20 cellular contexts compared by ENCODE assay signal in the genomic region with DNA sequence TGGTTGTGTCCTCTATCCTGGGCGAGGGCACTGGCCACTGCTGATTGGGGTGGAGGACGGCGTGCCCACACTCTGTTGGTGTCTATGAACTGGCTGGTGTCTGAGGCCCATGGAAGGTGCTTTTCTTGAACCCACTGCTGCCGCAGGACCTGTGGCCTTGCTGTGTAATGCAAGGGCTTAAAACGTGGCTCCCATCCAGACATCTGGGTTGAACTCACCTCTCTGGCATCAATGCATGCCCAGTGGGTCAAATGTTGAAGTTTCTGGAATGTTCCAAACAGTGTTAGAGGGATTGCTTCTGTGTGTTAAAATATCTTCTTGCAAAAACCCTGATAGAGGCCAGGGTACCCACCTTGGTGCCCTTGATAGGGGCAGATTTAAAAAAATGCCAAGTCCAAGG. TPM values are rescaled to one million over a fixed set of nuclear protein-coding genes. Genes with fewer than 3 reads are reported as not detected.
DNase-seq lines count a peak whose midpoint lies in the region; ATAC-seq and TF ChIP-seq lines count a peak whose summit lies in the region.
"Had no signal": no experiment of that assay in that cellular context is flagged by ENCODE, and none has a peak within 500 bp of the region (broad histone marks: within the 10 kb centered on the region; RNA-seq: fewer than 3 reads in every experiment).

No MANE protein-coding gene starts in this region.

- H3K4me1 Mint-ChIP-seq in chondrocyte (ENCODE audit: low read depth): peaks cover 7% of the 10 kb centered on the region

- H3K9me2 ChIP-seq in GM23248 (ENCODE audit: insufficient read depth): no peaks in the 10 kb centered on the region

- no peaks in the 10 kb centered on the region for H3K79me2 ChIP-seq in GM23248 (ENCODE audit: insufficient read depth)

- H3K4me3 ChIP-seq in AG10803 (ENCODE audit: low read length) (no peak overlapping the region), GM23248 (no peak overlapping the region), WERI-Rb-1 (ENCODE audit: low read depth, low read length) (no peak overlapping the region)
- H3K4me3 ChIP-seq: BLaER1 treated with 17β-estradiol and CSF1 and Interleukin-3, amounts not matched to agents 10 nM and 100 nM had no signal

- H3K9me3 ChIP-seq in GM23248 (ENCODE audit: low read depth): no peaks in the 10 kb centered on the region
- no peaks in the 10 kb centered on the region for H3K9me3 ChIP-seq in WERI-Rb-1 (ENCODE audit: severe bottlenecking)
- H3K9me3 ChIP-seq: BLaER1 treated with 17β-estradiol and CSF1 and Interleukin-3, amounts not matched to agents 10 nM and 100 nM had no signal

- H2AFZ ChIP-seq in GM23248: no peak overlapping the region

- no peak for ATAC-seq in HG03135 (IDR thresholded peaks at IDR 0.05; ENCODE audit: unreplicated experiment)
- ATAC-seq: CD8-positive, alpha-beta T cell; Panc1 had no signal

- 67 to 72% methylated on average over 5 of the region's 5 CpGs for WGBS in GM23248 (ENCODE audit: low coverage in 1 of 2, low lambda C conversion rate in 2 of 2, missing lambda C conversion rate in 2 of 2), 2 experiments

- H3K27ac ChIP-seq in GM23248: no peak overlapping the region
- no peak overlapping the region for H3K27ac ChIP-seq in WERI-Rb-1
- H3K27ac ChIP-seq: BLaER1 treated with 17β-estradiol and CSF1 and Interleukin-3, amounts not matched to agents 10 nM and 100 nM had no signal

- no peaks in the 10 kb centered on the region for H3K36me3 Mint-ChIP-seq in chondrocyte (ENCODE audit: low read depth)
- H3K36me3 Mint-ChIP-seq: CD8-positive, alpha-beta T cell had no signal

- peaks cover 10% of the 10 kb centered on the region for H3K4me1 ChIP-seq in GM23248 (ENCODE audit: insufficient read depth)
- H3K4me1 ChIP-seq: BLaER1 treated with 17β-estradiol and CSF1 and Interleukin-3, amounts not matched to agents 10 nM and 100 nM had no signal

- no peak overlapping the region for H3K4me2 ChIP-seq in GM23248 (ENCODE audit: unreplicated experiment)
- H3K4me2 ChIP-seq: BLaER1 treated with 17β-estradiol and CSF1 and Interleukin-3, amounts not matched to agents 10 nM and 100 nM had no signal

- no peaks in the 10 kb centered on the region for H3K27me3 ChIP-seq in GM23248 (replicated peaks; ENCODE audit: insufficient read depth)
- no peaks in the 10 kb centered on the region for H3K27me3 ChIP-seq in WERI-Rb-1 (ENCODE audit: insufficient read depth, low read depth, severe bottlenecking)
- H3K27me3 ChIP-seq: BLaER1 treated with 17β-estradiol and CSF1 and Interleukin-3, amounts not matched to agents 10 nM and 100 nM had no signal

- H3K27me3 Mint-ChIP-seq in chondrocyte (ENCODE audit: low read depth): peaks cover 3% of the 10 kb centered on the region

- DNase-seq in AG10803 (ENCODE audit: low read depth) (peak; percentile 41), GM23248 (peak; percentile 20), chondrocyte (ENCODE audit: low spot score) (peak; percentile 71), fibroblast of the conjunctiva (ENCODE audit: low read depth) (peak; percentile 64), WERI-Rb-1 (no peak), pons (ENCODE audit: low spot score) (no peak)
- DNase-seq: Calu3; CD8-positive, alpha-beta T cell; H7; NCI-H1105 treated with DMSO at 0.1 percent for 48 hours; NCI-H1694; NCI-H2081 treated with DMSO at 0.1 percent for 48 hours; NCI-H446 treated with DMSO at 0.1 percent for 48 hours; NCI-H69 had no signal

- in situ Hi-C loops in GM23248 (cut with MboI): no loop called here

- H3K9ac ChIP-seq in GM23248: no peak overlapping the region
- H3K9ac ChIP-seq: BLaER1 treated with 17β-estradiol and CSF1 and Interleukin-3, amounts not matched to agents 10 nM and 100 nM had no signal

- H3K9me3 Mint-ChIP-seq in chondrocyte (ENCODE audit: low read depth): no peaks in the 10 kb centered on the region
- H3K9me3 Mint-ChIP-seq: CD8-positive, alpha-beta T cell had no signal

- TF ChIP-seq CTCF in AG10803 (conservative IDR thresholded peaks at IDR 0.05; ENCODE audit: low read length): no peak
- TF ChIP-seq CTCF in chondrocyte (IDR thresholded peaks at IDR 0.05): no peak
- no peak for TF ChIP-seq CTCF in WERI-Rb-1 (IDR thresholded peaks at IDR 0.05; ENCODE audit: low read depth, low read length)

- H4K20me1 ChIP-seq in GM23248 (ENCODE audit: insufficient read depth): no peaks in the 10 kb centered on the region
- H4K20me1 ChIP-seq: BLaER1 treated with 17β-estradiol and CSF1 and Interleukin-3, amounts not matched to agents 10 nM and 100 nM had no signal

- no peak overlapping the region for H3K4me3 Mint-ChIP-seq in chondrocyte (ENCODE audit: unreplicated experiment)
- H3K4me3 Mint-ChIP-seq: CD8-positive, alpha-beta T cell had no signal

- peaks cover 11% of the 10 kb centered on the region for H3F3A ChIP-seq in GM23248 (ENCODE audit: insufficient read depth)

- no peaks in the 10 kb centered on the region for H3K36me3 ChIP-seq in GM23248 (ENCODE audit: low read depth)
- H3K36me3 ChIP-seq in WERI-Rb-1: no peaks in the 10 kb centered on the region
- H3K36me3 ChIP-seq: BLaER1 treated with 17β-estradiol and CSF1 and Interleukin-3, amounts not matched to agents 10 nM and 100 nM had no signal

- no peak overlapping the region for H3K27ac Mint-ChIP-seq in chondrocyte (ENCODE audit: unreplicated experiment)
- H3K27ac Mint-ChIP-seq: CD8-positive, alpha-beta T cell had no signal

RNA-seq across cellular contexts. Expression of gene FAM3D, which starts 42.6 kb away (rescaled TPM):
- not detected in 2 replicates for total RNA-seq in GM23248 (2014; rRNA removed; shearing (Covaris generic))
- polyA plus RNA-seq in GM23248 (2016; fragmentation: Nextera tagmentation; extraction: Ambion mirVana): not detected in 2 replicates
- not detected in 3 replicates for total RNA-seq in chondrocyte
- total RNA-seq: A673; CD8-positive, alpha-beta T cell; H7; LHCN-M2; SK-MEL-5 had no signal

RNA-seq across cellular contexts. Expression of gene FAM107A, which starts 46.8 kb away (rescaled TPM):
- total RNA-seq in GM23248 (2014; rRNA removed; shearing (Covaris generic)): 0.22 TPM in 1 of 2 replicates, not detected in the other
- 0.09 and 0.13 TPM in 2 replicates for polyA plus RNA-seq in GM23248 (2016; fragmentation: Nextera tagmentation; extraction: Ambion mirVana)
- total RNA-seq in chondrocyte: not detected in 3 replicates
- total RNA-seq: A673; Calu3; CD8-positive, alpha-beta T cell; LHCN-M2; SK-MEL-5 had no signal

Comparison
In these comparisons a context has a peak if more than half of its experiments do, and no peak if none do; other contexts are left out.
1. DNase-seq: peak in AG10803 (single experiment), GM23248 (single experiment), chondrocyte (single experiment) and fibroblast of the conjunctiva (single experiment); none in WERI-Rb-1 (single experiment) and pons (single experiment).